ENCODE assay signal across 14 cellular contexts in genomic region chr22:42893366-42894150, GRCh38. TPM values are rescaled to one million over a fixed set of nuclear protein-coding genes. Genes with fewer than 3 reads are reported as not detected.
DNase-seq lines count a peak whose midpoint lies in the region; ATAC-seq and TF ChIP-seq lines count a peak whose summit lies in the region.
"Had no signal": no experiment of that assay in that cellular context is flagged by ENCODE, and none has a peak within 500 bp of the region (broad histone marks: within the 10 kb centered on the region; RNA-seq: fewer than 3 reads in every experiment).

No MANE protein-coding gene starts in this region.

- H3K9me3 ChIP-seq in heart left ventricle (no peaks in the 10 kb centered on the region), upper lobe of left lung (no peaks in the 10 kb centered on the region), smooth muscle cell (replicated peaks; ENCODE audit: low read depth) (no peaks in the 10 kb centered on the region)
- H3K9me3 ChIP-seq: SJSA1, thoracic aorta had no signal

- H3K27me3 Mint-ChIP-seq in activated CD8-positive, alpha-beta T cell treated with anti-CD3 and anti-CD28 coated beads, Interleukin-2, amount 10 ng/mL, durations not matched to agents 7 days and 5 days (ENCODE audit: low read depth) = no peaks in the 10 kb centered on the region
- H3K27me3 Mint-ChIP-seq in memory B cell = no peaks in the 10 kb centered on the region

- CTCF ChIA-PET in activated CD8-positive, alpha-beta T cell treated with anti-CD3 and anti-CD28 coated beads, Interleukin-2, amount 10 ng/mL, durations not matched to agents 7 days and 5 days (lab: Charles Lee) = interaction anchor here (0.6 to 1.9 kb wide), 5 partner anchors 8 to 231 kb away, joined by 3 to 8 read pairs (median 6); no protein-coding TSS in a partner anchor

- no peak for TF ChIP-seq EP300 in upper lobe of left lung (IDR thresholded peaks at IDR 0.05)

- no peak for ATAC-seq in heart left ventricle
- no peak for ATAC-seq in left cardiac atrium
- peak; percentile 51 for ATAC-seq in activated CD8-positive, alpha-beta T cell treated with anti-CD3 and anti-CD28 coated beads, Interleukin-2, amount 10 ng/mL, durations not matched to agents 7 days and 5 days
- ATAC-seq in memory B cell (ENCODE audit: low read depth) = peak; percentile 21
- no peak for ATAC-seq in upper lobe of left lung (ENCODE audit: low FRiP score in 2 of 2)

- H3F3A ChIP-seq in smooth muscle cell (ENCODE audit: low read depth) = no peaks in the 10 kb centered on the region

- H3K27me3 ChIP-seq in heart left ventricle (no peaks in the 10 kb centered on the region), upper lobe of left lung (no peaks in the 10 kb centered on the region), smooth muscle cell (ENCODE audit: low read depth) (no peaks in the 10 kb centered on the region)
- H3K27me3 ChIP-seq: SJSA1 had no signal

- H3K9ac ChIP-seq in smooth muscle cell (ENCODE audit: low read depth) = no peak overlapping the region

- peak overlapping the region; percentile 76 for H3K27ac Mint-ChIP-seq in activated CD8-positive, alpha-beta T cell treated with anti-CD3 and anti-CD28 coated beads, Interleukin-2, amount 10 ng/mL, durations not matched to agents 7 days and 5 days
- peak overlapping the region; percentile 84 for H3K27ac Mint-ChIP-seq in memory B cell

- H3K9me3 Mint-ChIP-seq in activated CD8-positive, alpha-beta T cell treated with anti-CD3 and anti-CD28 coated beads, Interleukin-2, amount 10 ng/mL, durations not matched to agents 7 days and 5 days (ENCODE audit: insufficient read depth) = no peaks in the 10 kb centered on the region
- no peaks in the 10 kb centered on the region for H3K9me3 Mint-ChIP-seq in memory B cell

- no peak for TF ChIP-seq POLR2A in heart left ventricle (IDR thresholded peaks at IDR 0.05)
- TF ChIP-seq POLR2A in upper lobe of left lung (IDR thresholded peaks at IDR 0.05) = no peak

- peaks cover 64% of the 10 kb centered on the region for H4K20me1 ChIP-seq in smooth muscle cell (ENCODE audit: low read depth)

- intact Hi-C loops in heart left ventricle (cut with DNase I) (no loop called here), left cardiac atrium (cut with DNase I) (no loop called here)

- no peak overlapping the region for H3K4me3 ChIP-seq in heart left ventricle
- no peak overlapping the region for H3K4me3 ChIP-seq in upper lobe of left lung
- no peak overlapping the region for H3K4me3 ChIP-seq in smooth muscle cell
- H3K4me3 ChIP-seq: SJSA1, thoracic aorta had no signal

- TF ChIP-seq CTCF in heart left ventricle (IDR thresholded peaks at IDR 0.05) (no peak), upper lobe of left lung (IDR thresholded peaks at IDR 0.05) (no peak), smooth muscle cell (IDR thresholded peaks at IDR 0.05; ENCODE audit: borderline replicate concordance, insufficient read depth, poor library complexity, severe bottlenecking) (no peak)

- H3K36me3 ChIP-seq in heart left ventricle = peaks cover 0 to 48% (median 23%) of the 10 kb centered on the region in 9 donors
- H3K36me3 ChIP-seq in upper lobe of left lung = peaks cover 7 to 43% (median 21%) of the 10 kb centered on the region in 4 donors
- no peaks in the 10 kb centered on the region for H3K36me3 ChIP-seq in smooth muscle cell (ENCODE audit: low read depth)

- peaks cover 12% of the 10 kb centered on the region for H3K36me3 Mint-ChIP-seq in activated CD8-positive, alpha-beta T cell treated with anti-CD3 and anti-CD28 coated beads, Interleukin-2, amount 10 ng/mL, durations not matched to agents 7 days and 5 days (ENCODE audit: low read depth)
- peaks cover 5% of the 10 kb centered on the region for H3K36me3 Mint-ChIP-seq in memory B cell

- 81 to 88% (median 86%) methylated on average over 16 to 25 of the region's 25 CpGs for WGBS in heart left ventricle, 4 donors
- WGBS in upper lobe of left lung, 2 donors = 82 to 87% methylated on average over 4 to 25 of the region's 25 CpGs
- 96% methylated on average over 25 of the region's 25 CpGs for WGBS in smooth muscle cell (ENCODE audit: low lambda C conversion rate)

- H2AFZ ChIP-seq in smooth muscle cell (ENCODE audit: low read depth) = no peak overlapping the region

- POLR2A ChIA-PET in activated CD8-positive, alpha-beta T cell treated with anti-CD3 and anti-CD28 coated beads, Interleukin-2, amount 10 ng/mL, durations not matched to agents 7 days and 5 days (lab: Charles Lee) = interaction anchor here (1.3 kb wide), 1 partner anchor 37 kb away, joined by 3 read pairs; the partner anchor contains the start of gene ARFGAP3

- DNase-seq in heart left ventricle (no peak), left cardiac atrium (no peak), memory B cell (ENCODE audit: low spot score in 2 of 2) (no peak), upper lobe of left lung (no peak), NCI-H345 treated with DMSO at 0.1 percent for 48 hours (lab: John Stamatoyannopoulos, UW; ENCODE audit: unreplicated experiment) (no peak), HuH-7 (ENCODE audit: low spot score) (no peak), smooth muscle cell (lab: John Stamatoyannopoulos, UW; ENCODE audit: unreplicated experiment) (no peak)
- peak; percentile 48 for DNase-seq in activated CD8-positive, alpha-beta T cell treated with anti-CD3 and anti-CD28 coated beads, Interleukin-2, amount 10 ng/mL, durations not matched to agents 7 days and 5 days
- DNase-seq: amygdala, NCI-H1436, NCI-H226 had no signal

- H3K27ac ChIP-seq in heart left ventricle (peak overlapping the region in 11 of 12 donors; percentile 31 to 86 (median 73)), upper lobe of left lung (peak overlapping the region; percentile 83 to 86 (median 84)), smooth muscle cell (ENCODE audit: low read depth) (no peak overlapping the region)
- H3K27ac ChIP-seq: epithelial cell of prostate, SJSA1 had no signal

- peaks cover 73% of the 10 kb centered on the region for H3K4me1 Mint-ChIP-seq in activated CD8-positive, alpha-beta T cell treated with anti-CD3 and anti-CD28 coated beads, Interleukin-2, amount 10 ng/mL, durations not matched to agents 7 days and 5 days (ENCODE audit: low read depth)
- peaks cover 51% of the 10 kb centered on the region for H3K4me1 Mint-ChIP-seq in memory B cell

- H3K4me3 Mint-ChIP-seq in activated CD8-positive, alpha-beta T cell treated with anti-CD3 and anti-CD28 coated beads, Interleukin-2, amount 10 ng/mL, durations not matched to agents 7 days and 5 days = no peak overlapping the region
- no peak overlapping the region for H3K4me3 Mint-ChIP-seq in memory B cell

- H3K4me1 ChIP-seq in heart left ventricle = peaks cover 0 to 96% (median 63%) of the 10 kb centered on the region in 12 donors
- peaks cover 51 to 62% (median 55%) of the 10 kb centered on the region in 4 donors for H3K4me1 ChIP-seq in upper lobe of left lung
- H3K4me1 ChIP-seq in smooth muscle cell (ENCODE audit: low read depth) = no peaks in the 10 kb centered on the region

- no peak overlapping the region for H3K4me2 ChIP-seq in smooth muscle cell

- H3K79me2 ChIP-seq in smooth muscle cell (ENCODE audit: low read depth) = peaks cover 12% of the 10 kb centered on the region

RNA-seq across cellular contexts. Expression of gene ARFGAP3, which starts 36.5 kb away (rescaled TPM):
- total RNA-seq in heart left ventricle (10 to 100 TPM; 15.4 to 30.9 (median 25.1) TPM), left cardiac atrium (10 to 100 TPM; 21.2 to 39.8 TPM), upper lobe of left lung (10 to 100 TPM; 25.9 to 60.8 (median 41.9) TPM), smooth muscle cell (89.9 and 120 TPM in 2 replicates)
- polyA plus RNA-seq in heart left ventricle (10 to 100 TPM; 13.3 to 34.0 TPM), smooth muscle cell (68.4 and 69.2 TPM in 2 replicates)
- total RNA-seq in activated CD8-positive, alpha-beta T cell treated with anti-CD3 and anti-CD28 coated beads, Interleukin-2, amount 10 ng/mL, durations not matched to agents 7 days and 5 days = 10 to 100 TPM; 35.8 to 36.7 TPM

Comparison
In these comparisons a context has a peak if more than half of its experiments do, and no peak if none do; other contexts are left out.
1. ATAC-seq: peak in activated CD8-positive, alpha-beta T cell treated with anti-CD3 and anti-CD28 coated beads, Interleukin-2, amount 10 ng/mL, durations not matched to agents 7 days and 5 days (single experiment) and memory B cell (single experiment); none in heart left ventricle (0 of 4), left cardiac atrium (0 of 2) and upper lobe of left lung (0 of 2).